In the genomic region with DNA sequence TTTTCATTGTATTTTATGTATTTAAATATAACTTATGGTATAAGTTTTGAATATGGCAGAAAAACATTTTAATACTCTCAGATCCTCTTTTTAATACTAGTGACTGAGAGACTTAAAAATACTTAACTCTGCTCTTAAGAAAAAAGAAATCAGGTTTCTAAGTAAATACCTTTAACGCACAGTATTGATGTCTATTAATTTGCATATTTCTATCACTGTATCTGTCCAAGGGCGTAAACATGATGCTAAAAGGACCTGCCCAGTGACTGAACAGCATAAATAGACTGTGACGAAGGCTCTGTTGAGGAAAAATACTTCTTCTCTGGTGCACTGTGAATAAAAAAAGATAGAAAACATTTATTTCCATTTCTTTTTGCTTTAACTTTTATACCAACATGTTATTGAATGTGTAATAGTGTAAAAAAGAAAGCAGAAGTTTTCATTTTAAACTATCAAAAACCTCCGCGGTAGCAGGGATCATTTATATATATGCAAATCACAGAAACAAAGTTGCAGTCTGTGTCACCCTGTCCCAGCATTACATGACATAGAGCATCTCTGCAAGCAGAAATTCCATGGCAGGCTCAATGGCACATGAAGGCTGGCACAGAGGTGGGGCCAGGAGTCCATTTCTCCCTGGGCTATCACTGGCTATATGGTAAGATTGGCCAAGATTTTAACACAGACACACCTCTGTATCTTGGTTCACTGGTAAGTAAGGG, we compare ENCODE assay signal across 17 cellular contexts.
A peak's percentile ranks its signal among the peaks of the same experiment; 100 is the strongest.
DNase-seq lines count a peak whose midpoint lies in the region; ATAC-seq, FAIRE-seq and TF ChIP-seq lines count a peak whose summit lies in the region.
"Had no signal": no experiment of that assay in that cellular context is flagged by ENCODE, and none has a peak within 500 bp of the region (broad histone marks: within the 10 kb centered on the region; RNA-seq: fewer than 3 reads in every experiment).

No MANE protein-coding gene starts in this region.

- no peak for TF ChIP-seq POLR2A in GM12891 (IDR thresholded peaks at IDR 0.05; ENCODE audit: low read depth, low read length)

- peak overlapping the region; percentile 65 for H3K4me3 Mint-ChIP-seq in memory B cell

- FAIRE-seq in GM12891 (lab: Jason Lieb, UNC): peak; percentile 20

- H3K4me1 Mint-ChIP-seq in memory B cell: peaks cover 5% of the 10 kb centered on the region

- ATAC-seq in GM19463 (IDR thresholded peaks at IDR 0.05; ENCODE audit: unreplicated experiment) (peak; percentile 47), HG03432 (IDR thresholded peaks at IDR 0.05; ENCODE audit: unreplicated experiment) (peak; percentile 54), memory B cell (ENCODE audit: low read depth) (peak; percentile 83)

- peak overlapping the region; percentile 69 for H3K27ac Mint-ChIP-seq in memory B cell

- DNase-seq in GM12891 (ENCODE audit: insufficient read length, low spot score): no peak
- DNase-seq in memory B cell (ENCODE audit: low spot score in 2 of 2): no peak
- no peak for DNase-seq in DMS 273 (lab: John Stamatoyannopoulos, UW; ENCODE audit: unreplicated experiment)
- DNase-seq in D341Med (ENCODE audit: low spot score): no peak
- DNase-seq in NCI-H524 (lab: John Stamatoyannopoulos, UW): no peak
- no peak for DNase-seq in KG1 (lab: John Stamatoyannopoulos, UW)
- DNase-seq: C1 segment of cervical spinal cord, DMS153, EL, H7, NCI-H1417 treated with DMSO at 0.1 percent for 48 hours, NCI-H1930, NCI-H2171, NCI-H446, NCI-H82 had no signal

- H3K36me3 Mint-ChIP-seq in memory B cell: peaks cover 10% of the 10 kb centered on the region

- H3K27me3 Mint-ChIP-seq in memory B cell: no peaks in the 10 kb centered on the region

- H3K9me3 Mint-ChIP-seq in memory B cell: no peaks in the 10 kb centered on the region

TF ChIP-seq in GM12891, 5 proteins besides CTCF, POLR2A, EP300 and RAD21:
- TF ChIP-seq TAF1 (IDR thresholded peaks at IDR 0.05; ENCODE audit: low read depth, low read length): no peak
- TF ChIP-seq SPI1 (IDR thresholded peaks at IDR 0.05; ENCODE audit: low read depth, low read length): no peak
- TF ChIP-seq PAX5 (IDR thresholded peaks at IDR 0.05; ENCODE audit: insufficient read depth, low read length, severe bottlenecking): no peak
- no peak for TF ChIP-seq POU2F2 (IDR thresholded peaks at IDR 0.05; ENCODE audit: low read depth, low read length)
- no peak for TF ChIP-seq POLR2AphosphoS5 (IDR thresholded peaks at IDR 0.05; ENCODE audit: low read depth, low read length)
